ENCODE assay signal across 4 cellular contexts in the genomic region with DNA sequence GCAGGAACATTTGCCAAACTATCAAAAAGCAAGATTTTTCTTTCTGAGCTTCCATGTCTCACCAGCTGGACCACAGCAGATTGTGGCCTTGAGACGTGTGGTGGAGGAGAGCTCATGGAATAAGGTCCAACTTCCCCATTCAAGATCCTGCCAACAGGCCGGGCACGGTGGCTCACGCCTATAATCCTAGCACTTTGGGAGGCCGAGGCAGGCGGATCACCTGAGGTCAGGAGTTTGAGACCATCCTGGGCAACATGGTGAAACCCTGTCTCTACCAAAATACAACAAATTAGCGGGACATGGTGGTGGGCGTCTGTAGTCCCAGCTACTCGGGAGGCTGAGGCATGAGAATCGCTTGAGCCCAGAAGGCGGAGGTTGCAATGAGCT. TPM values are rescaled to one million over a fixed set of nuclear protein-coding genes. Genes with fewer than 3 reads are reported as not detected.
"Had no signal": no experiment of that assay in that cellular context is flagged by ENCODE, and none has a peak within 500 bp of the region (broad histone marks: within the 10 kb centered on the region; RNA-seq: fewer than 3 reads in every experiment).

No MANE protein-coding gene starts in this region.

RNA-seq across cellular contexts. Expression of gene ADAMTS2, which starts 59.5 kb away (rescaled TPM):
- total RNA-seq: activated naive CD4-positive, alpha-beta T cell treated with anti-CD3 and anti-CD28 coated beads for 36 hours; naive thymus-derived CD8-positive, alpha-beta T cell; SK-MEL-5; T-helper 17 cell had no signal
